ENCODE assay signal across 1 cellular context in the genomic region with DNA sequence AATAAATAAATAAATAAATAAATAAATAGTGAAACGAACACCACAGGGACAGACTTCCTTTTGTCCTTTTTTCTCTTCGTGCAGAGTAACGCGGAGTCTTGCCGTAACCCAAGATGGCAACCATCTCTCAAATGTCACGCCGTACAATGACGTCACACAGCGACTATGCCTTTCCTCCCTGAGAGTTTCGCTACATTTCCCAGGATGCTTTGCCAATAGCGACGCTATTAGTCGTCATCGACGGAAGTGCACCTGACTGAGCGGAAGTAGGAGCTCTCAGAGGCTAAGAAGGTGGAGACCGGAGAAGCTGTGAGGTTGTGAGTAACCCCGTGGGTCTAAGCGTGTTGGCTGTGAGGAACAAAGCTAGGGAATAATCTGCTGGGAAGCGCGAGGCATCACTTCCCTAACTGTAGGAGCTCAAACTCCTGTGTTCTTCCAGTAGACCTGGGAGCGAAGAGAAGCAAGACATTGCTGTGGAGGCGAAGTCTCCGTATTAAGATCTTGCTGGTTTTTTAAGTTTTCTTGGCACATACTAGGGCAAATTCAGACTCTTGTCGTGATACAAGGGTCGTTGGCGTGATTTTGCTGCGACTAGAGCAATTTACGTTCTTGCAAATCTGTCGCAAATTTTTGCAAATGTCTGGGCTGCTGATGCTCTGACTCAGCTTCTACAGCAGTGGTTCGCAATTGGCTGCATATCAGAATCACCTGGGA.
TF ChIP-seq lines count a peak whose summit lies in the region.

A gene with protein sequence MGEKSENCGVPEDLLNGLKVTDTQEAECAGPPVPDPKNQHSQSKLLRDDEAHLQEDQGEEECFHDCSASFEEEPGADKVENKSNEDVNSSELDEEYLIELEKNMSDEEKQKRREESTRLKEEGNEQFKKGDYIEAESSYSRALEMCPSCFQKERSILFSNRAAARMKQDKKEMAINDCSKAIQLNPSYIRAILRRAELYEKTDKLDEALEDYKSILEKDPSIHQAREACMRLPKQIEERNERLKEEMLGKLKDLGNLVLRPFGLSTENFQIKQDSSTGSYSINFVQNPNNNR (plus strand): TSS at position 263 of the 714 bp plus-strand sequence. CDS start 1,390 bp downstream, outside the sequence.

TF ChIP-seq in K562, 482 proteins besides CTCF, POLR2A, EP300 and RAD21 (continued from another document and continues in another):
- TF ChIP-seq, protein P1, sequence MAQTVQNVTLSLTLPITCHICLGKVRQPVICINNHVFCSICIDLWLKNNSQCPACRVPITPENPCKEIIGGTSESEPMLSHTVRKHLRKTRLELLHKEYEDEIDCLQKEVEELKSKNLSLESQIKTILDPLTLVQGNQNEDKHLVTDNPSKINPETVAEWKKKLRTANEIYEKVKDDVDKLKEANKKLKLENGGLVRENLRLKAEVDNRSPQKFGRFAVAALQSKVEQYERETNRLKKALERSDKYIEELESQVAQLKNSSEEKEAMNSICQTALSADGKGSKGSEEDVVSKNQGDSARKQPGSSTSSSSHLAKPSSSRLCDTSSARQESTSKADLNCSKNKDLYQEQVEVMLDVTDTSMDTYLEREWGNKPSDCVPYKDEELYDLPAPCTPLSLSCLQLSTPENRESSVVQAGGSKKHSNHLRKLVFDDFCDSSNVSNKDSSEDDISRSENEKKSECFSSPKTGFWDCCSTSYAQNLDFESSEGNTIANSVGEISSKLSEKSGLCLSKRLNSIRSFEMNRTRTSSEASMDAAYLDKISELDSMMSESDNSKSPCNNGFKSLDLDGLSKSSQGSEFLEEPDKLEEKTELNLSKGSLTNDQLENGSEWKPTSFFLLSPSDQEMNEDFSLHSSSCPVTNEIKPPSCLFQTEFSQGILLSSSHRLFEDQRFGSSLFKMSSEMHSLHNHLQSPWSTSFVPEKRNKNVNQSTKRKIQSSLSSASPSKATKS (CRISPR knock-in tag; IDR thresholded peaks at IDR 0.05), result no peak; the same call in 1 of the 2 replicates
- TF ChIP-seq ZNF444 (CRISPR knock-in tag; IDR thresholded peaks at IDR 0.05), result no peak
- TF ChIP-seq ZNF24 (IDR thresholded peaks at IDR 0.05), result no peak
- no peak for TF ChIP-seq IFI16 (CRISPR knock-in tag; IDR thresholded peaks at IDR 0.05)
- no peak for TF ChIP-seq PRPF4 (IDR thresholded peaks at IDR 0.05; ENCODE audit: insufficient read depth, low read depth, low read length, poor library complexity, severe bottlenecking)
- peak in 1 of 2 experiments; percentile 79; a peak in 1 of 4 replicates for TF ChIP-seq KDM4B (IDR thresholded peaks at IDR 0.05; ENCODE audit: borderline replicate concordance in 2 of 2, low read depth in 1 of 2)
- TF ChIP-seq HDAC3 (IDR thresholded peaks at IDR 0.05; ENCODE audit: borderline replicate concordance, partially characterized antibody), result no peak
- TF ChIP-seq ZNF668 (CRISPR knock-in tag; IDR thresholded peaks at IDR 0.05), result no peak
- TF ChIP-seq ZNF140 (CRISPR knock-in tag; IDR thresholded peaks at IDR 0.05), result no peak
- TF ChIP-seq, protein P2, sequence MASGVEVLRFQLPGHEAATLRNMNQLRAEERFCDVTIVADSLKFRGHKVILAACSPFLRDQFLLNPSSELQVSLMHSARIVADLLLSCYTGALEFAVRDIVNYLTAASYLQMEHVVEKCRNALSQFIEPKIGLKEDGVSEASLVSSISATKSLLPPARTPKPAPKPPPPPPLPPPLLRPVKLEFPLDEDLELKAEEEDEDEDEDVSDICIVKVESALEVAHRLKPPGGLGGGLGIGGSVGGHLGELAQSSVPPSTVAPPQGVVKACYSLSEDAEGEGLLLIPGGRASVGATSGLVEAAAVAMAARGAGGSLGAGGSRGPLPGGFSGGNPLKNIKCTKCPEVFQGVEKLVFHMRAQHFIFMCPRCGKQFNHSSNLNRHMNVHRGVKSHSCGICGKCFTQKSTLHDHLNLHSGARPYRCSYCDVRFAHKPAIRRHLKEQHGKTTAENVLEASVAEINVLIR (CRISPR knock-in tag; IDR thresholded peaks at IDR 0.05), result peak; percentile 97
- no peak for TF ChIP-seq GTF2A2 (tag; IDR thresholded peaks at IDR 0.05)
- TF ChIP-seq PHTF2 (CRISPR knock-in tag; IDR thresholded peaks at IDR 0.05), result no peak
- TF ChIP-seq ZSCAN29 (IDR thresholded peaks at IDR 0.05), result no peak
- TF ChIP-seq SAP30 (IDR thresholded peaks at IDR 0.05; ENCODE audit: borderline replicate concordance, insufficient read depth, low read depth, low read length, poor library complexity, severe bottlenecking), result no peak
- TF ChIP-seq, protein P3, sequence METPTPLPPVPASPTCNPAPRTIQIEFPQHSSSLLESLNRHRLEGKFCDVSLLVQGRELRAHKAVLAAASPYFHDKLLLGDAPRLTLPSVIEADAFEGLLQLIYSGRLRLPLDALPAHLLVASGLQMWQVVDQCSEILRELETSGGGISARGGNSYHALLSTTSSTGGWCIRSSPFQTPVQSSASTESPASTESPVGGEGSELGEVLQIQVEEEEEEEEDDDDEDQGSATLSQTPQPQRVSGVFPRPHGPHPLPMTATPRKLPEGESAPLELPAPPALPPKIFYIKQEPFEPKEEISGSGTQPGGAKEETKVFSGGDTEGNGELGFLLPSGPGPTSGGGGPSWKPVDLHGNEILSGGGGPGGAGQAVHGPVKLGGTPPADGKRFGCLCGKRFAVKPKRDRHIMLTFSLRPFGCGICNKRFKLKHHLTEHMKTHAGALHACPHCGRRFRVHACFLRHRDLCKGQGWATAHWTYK (CRISPR knock-in tag; IDR thresholded peaks at IDR 0.05), result no peak
- TF ChIP-seq SMARCB1 (IDR thresholded peaks at IDR 0.05; ENCODE audit: insufficient read length, low read depth), result no peak
- TF ChIP-seq, protein P4, sequence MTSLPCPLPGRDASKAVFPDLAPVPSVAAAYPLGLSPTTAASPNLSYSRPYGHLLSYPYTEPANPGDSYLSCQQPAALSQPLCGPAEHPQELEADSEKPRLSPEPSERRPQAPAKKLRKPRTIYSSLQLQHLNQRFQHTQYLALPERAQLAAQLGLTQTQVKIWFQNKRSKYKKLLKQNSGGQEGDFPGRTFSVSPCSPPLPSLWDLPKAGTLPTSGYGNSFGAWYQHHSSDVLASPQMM (CRISPR knock-in tag; IDR thresholded peaks at IDR 0.05), result no peak
- no peak for TF ChIP-seq CAMTA2 (CRISPR knock-in tag; conservative IDR thresholded peaks at IDR 0.05)
- TF ChIP-seq U2AF2 (optimal IDR thresholded peaks at IDR 0.05; ENCODE audit: low read depth, low read length), result no peak
- TF ChIP-seq, protein P5, sequence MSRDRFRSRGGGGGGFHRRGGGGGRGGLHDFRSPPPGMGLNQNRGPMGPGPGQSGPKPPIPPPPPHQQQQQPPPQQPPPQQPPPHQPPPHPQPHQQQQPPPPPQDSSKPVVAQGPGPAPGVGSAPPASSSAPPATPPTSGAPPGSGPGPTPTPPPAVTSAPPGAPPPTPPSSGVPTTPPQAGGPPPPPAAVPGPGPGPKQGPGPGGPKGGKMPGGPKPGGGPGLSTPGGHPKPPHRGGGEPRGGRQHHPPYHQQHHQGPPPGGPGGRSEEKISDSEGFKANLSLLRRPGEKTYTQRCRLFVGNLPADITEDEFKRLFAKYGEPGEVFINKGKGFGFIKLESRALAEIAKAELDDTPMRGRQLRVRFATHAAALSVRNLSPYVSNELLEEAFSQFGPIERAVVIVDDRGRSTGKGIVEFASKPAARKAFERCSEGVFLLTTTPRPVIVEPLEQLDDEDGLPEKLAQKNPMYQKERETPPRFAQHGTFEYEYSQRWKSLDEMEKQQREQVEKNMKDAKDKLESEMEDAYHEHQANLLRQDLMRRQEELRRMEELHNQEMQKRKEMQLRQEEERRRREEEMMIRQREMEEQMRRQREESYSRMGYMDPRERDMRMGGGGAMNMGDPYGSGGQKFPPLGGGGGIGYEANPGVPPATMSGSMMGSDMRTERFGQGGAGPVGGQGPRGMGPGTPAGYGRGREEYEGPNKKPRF (IDR thresholded peaks at IDR 0.05; ENCODE audit: low read depth, low read length), result no peak
- TF ChIP-seq ZFP36 (IDR thresholded peaks at IDR 0.05; ENCODE audit: low read depth, low read length, partially characterized antibody), result no peak
- peak in 1 of 2 experiments; percentile 88; a peak in 2 of 4 replicates for TF ChIP-seq CSDE1 (IDR thresholded peaks at IDR 0.05)
- TF ChIP-seq HLTF (IDR thresholded peaks at IDR 0.05), result no peak
- TF ChIP-seq, protein P6, sequence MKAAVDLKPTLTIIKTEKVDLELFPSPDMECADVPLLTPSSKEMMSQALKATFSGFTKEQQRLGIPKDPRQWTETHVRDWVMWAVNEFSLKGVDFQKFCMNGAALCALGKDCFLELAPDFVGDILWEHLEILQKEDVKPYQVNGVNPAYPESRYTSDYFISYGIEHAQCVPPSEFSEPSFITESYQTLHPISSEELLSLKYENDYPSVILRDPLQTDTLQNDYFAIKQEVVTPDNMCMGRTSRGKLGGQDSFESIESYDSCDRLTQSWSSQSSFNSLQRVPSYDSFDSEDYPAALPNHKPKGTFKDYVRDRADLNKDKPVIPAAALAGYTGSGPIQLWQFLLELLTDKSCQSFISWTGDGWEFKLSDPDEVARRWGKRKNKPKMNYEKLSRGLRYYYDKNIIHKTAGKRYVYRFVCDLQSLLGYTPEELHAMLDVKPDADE (conservative IDR thresholded peaks at IDR 0.05; ENCODE audit: control insufficient read depth, low read depth, low read length), result peak; percentile 77
- TF ChIP-seq ZNF146 (CRISPR knock-in tag; IDR thresholded peaks at IDR 0.05; ENCODE audit: unreplicated experiment), result no peak
- TF ChIP-seq ZZZ3 (IDR thresholded peaks at IDR 0.05), result no peak
- TF ChIP-seq, protein P7, sequence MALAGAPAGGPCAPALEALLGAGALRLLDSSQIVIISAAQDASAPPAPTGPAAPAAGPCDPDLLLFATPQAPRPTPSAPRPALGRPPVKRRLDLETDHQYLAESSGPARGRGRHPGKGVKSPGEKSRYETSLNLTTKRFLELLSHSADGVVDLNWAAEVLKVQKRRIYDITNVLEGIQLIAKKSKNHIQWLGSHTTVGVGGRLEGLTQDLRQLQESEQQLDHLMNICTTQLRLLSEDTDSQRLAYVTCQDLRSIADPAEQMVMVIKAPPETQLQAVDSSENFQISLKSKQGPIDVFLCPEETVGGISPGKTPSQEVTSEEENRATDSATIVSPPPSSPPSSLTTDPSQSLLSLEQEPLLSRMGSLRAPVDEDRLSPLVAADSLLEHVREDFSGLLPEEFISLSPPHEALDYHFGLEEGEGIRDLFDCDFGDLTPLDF (CRISPR knock-in tag; IDR thresholded peaks at IDR 0.05), result no peak
- peak; percentile 99 for TF ChIP-seq NBN (IDR thresholded peaks at IDR 0.05; ENCODE audit: low read depth)
- TF ChIP-seq, protein P8, sequence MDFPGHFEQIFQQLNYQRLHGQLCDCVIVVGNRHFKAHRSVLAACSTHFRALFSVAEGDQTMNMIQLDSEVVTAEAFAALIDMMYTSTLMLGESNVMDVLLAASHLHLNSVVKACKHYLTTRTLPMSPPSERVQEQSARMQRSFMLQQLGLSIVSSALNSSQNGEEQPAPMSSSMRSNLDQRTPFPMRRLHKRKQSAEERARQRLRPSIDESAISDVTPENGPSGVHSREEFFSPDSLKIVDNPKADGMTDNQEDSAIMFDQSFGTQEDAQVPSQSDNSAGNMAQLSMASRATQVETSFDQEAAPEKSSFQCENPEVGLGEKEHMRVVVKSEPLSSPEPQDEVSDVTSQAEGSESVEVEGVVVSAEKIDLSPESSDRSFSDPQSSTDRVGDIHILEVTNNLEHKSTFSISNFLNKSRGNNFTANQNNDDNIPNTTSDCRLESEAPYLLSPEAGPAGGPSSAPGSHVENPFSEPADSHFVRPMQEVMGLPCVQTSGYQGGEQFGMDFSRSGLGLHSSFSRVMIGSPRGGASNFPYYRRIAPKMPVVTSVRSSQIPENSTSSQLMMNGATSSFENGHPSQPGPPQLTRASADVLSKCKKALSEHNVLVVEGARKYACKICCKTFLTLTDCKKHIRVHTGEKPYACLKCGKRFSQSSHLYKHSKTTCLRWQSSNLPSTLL (IDR thresholded peaks at IDR 0.05), result no peak
- no peak for TF ChIP-seq ZNF77 (CRISPR knock-in tag; IDR thresholded peaks at IDR 0.05)
- TF ChIP-seq HNRNPUL1 (IDR thresholded peaks at IDR 0.05; ENCODE audit: low read length), result no peak
- TF ChIP-seq EWSR1 (IDR thresholded peaks at IDR 0.05; ENCODE audit: borderline replicate concordance, low read depth, partially characterized antibody), result no peak
- TF ChIP-seq, protein P9, sequence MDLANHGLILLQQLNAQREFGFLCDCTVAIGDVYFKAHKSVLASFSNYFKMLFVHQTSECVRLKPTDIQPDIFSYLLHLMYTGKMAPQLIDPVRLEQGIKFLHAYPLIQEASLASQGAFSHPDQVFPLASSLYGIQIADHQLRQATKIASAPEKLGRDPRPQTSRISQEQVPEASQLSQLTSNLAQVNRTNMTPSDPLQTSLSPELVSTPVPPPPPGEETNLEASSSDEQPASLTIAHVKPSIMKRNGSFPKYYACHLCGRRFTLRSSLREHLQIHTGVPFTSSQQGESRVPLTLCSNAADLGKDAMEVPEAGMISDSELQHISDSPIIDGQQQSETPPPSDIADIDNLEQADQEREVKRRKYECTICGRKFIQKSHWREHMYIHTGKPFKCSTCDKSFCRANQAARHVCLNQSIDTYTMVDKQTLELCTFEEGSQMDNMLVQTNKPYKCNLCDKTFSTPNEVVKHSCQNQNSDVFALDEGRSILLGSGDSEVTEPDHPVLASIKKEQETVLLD (IDR thresholded peaks at IDR 0.05), result no peak
- TF ChIP-seq MAFG (tag; conservative IDR thresholded peaks at IDR 0.05), result no peak
- TF ChIP-seq, protein P10, sequence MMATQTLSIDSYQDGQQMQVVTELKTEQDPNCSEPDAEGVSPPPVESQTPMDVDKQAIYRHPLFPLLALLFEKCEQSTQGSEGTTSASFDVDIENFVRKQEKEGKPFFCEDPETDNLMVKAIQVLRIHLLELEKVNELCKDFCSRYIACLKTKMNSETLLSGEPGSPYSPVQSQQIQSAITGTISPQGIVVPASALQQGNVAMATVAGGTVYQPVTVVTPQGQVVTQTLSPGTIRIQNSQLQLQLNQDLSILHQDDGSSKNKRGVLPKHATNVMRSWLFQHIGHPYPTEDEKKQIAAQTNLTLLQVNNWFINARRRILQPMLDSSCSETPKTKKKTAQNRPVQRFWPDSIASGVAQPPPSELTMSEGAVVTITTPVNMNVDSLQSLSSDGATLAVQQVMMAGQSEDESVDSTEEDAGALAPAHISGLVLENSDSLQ (IDR thresholded peaks at IDR 0.05), result peak; percentile 57
